Comparison of ENCODE assay signal across 8 cellular contexts in genomic region chr10:31926765-31927596, GRCh38. TPM values are rescaled to one million over a fixed set of nuclear protein-coding genes. Genes with fewer than 3 reads are reported as not detected.
DNase-seq lines count a peak whose midpoint lies in the region; ATAC-seq and TF ChIP-seq lines count a peak whose summit lies in the region.

No MANE protein-coding gene starts in this region.

- TF ChIP-seq CTCF in Loucy (conservative IDR thresholded peaks at IDR 0.05; ENCODE audit: low read length) (no peak), chondrocyte (IDR thresholded peaks at IDR 0.05) (no peak)

- H3K4me2 ChIP-seq in Loucy (ENCODE audit: low read depth, low read length, poor library complexity, severe bottlenecking): peak overlapping the region; percentile 96

- peak overlapping the region; percentile 93 for H3K4me3 ChIP-seq in Loucy (ENCODE audit: low read length, poor library complexity, severe bottlenecking)
- peak overlapping the region; percentile 90 for H3K4me3 ChIP-seq in naive thymus-derived CD4-positive, alpha-beta T cell (ENCODE audit: low read length)

- H4K20me1 ChIP-seq in Loucy (ENCODE audit: insufficient read depth, low read length, poor library complexity, severe bottlenecking): peaks cover 39% of the 10 kb centered on the region

- in situ Hi-C loops in Caki2 (cut with HindIII; ENCODE audit: low pct_unique_long_range_greater_than_20kb, low sequenced_read_pairs): no loop called here

- H3K27ac Mint-ChIP-seq in chondrocyte (ENCODE audit: unreplicated experiment): peak overlapping the region; percentile 88
- peak overlapping the region; percentile 62 to 93 (median 86) for H3K27ac Mint-ChIP-seq in naive thymus-derived CD4-positive, alpha-beta T cell

- no peaks in the 10 kb centered on the region; the same call in 1 of the 2 replicates for H3K36me3 ChIP-seq in Loucy (ENCODE audit: insufficient read depth, low read length)
- peaks cover 0 to 11% (median 0%) of the 10 kb centered on the region in 3 experiments for H3K36me3 ChIP-seq in naive thymus-derived CD4-positive, alpha-beta T cell (ENCODE audit: control insufficient read depth in 2 of 3, insufficient read depth in 3 of 3, low read length in 3 of 3)

- peak overlapping the region; percentile 73; the same call in 1 of the 2 replicates for H2AFZ ChIP-seq in Loucy (ENCODE audit: low read length)

- no peaks in the 10 kb centered on the region for H3K27me3 Mint-ChIP-seq in chondrocyte (ENCODE audit: low read depth)
- peaks cover 0 to 9% (median 0%) of the 10 kb centered on the region in 5 donors for H3K27me3 Mint-ChIP-seq in naive thymus-derived CD4-positive, alpha-beta T cell

- POLR2A ChIA-PET in naive thymus-derived CD4-positive, alpha-beta T cell (lab: Charles Lee): interaction anchor here (1.2 kb wide), 1 partner anchor 8 kb away, joined by 4 read pairs; no protein-coding TSS in a partner anchor

- H3K27me3 ChIP-seq in Loucy (ENCODE audit: insufficient read depth, low read length, poor library complexity, severe bottlenecking): no peaks in the 10 kb centered on the region
- H3K27me3 ChIP-seq in naive thymus-derived CD4-positive, alpha-beta T cell (ENCODE audit: control insufficient read depth in 2 of 2, insufficient read depth in 2 of 2, low read length in 2 of 2): no peaks in the 10 kb centered on the region

- H3K79me2 ChIP-seq in Loucy (ENCODE audit: insufficient read depth, low read length): peaks cover 54% of the 10 kb centered on the region

- no peaks in the 10 kb centered on the region for H3K9me3 Mint-ChIP-seq in chondrocyte (ENCODE audit: low read depth)
- no peaks in the 10 kb centered on the region for H3K9me3 Mint-ChIP-seq in naive thymus-derived CD4-positive, alpha-beta T cell

- no peak for ATAC-seq in naive thymus-derived CD4-positive, alpha-beta T cell
- ATAC-seq in GM21619 (IDR thresholded peaks at IDR 0.05; ENCODE audit: unreplicated experiment): no peak

- peak overlapping the region; percentile 86 for H3K4me3 Mint-ChIP-seq in chondrocyte (ENCODE audit: unreplicated experiment)
- peak overlapping the region; percentile 73 to 95 (median 92) for H3K4me3 Mint-ChIP-seq in naive thymus-derived CD4-positive, alpha-beta T cell

- CTCF ChIA-PET in naive thymus-derived CD4-positive, alpha-beta T cell (lab: Charles Lee): no interaction called here

- no peaks in the 10 kb centered on the region for H3K36me3 Mint-ChIP-seq in chondrocyte (ENCODE audit: low read depth)
- H3K36me3 Mint-ChIP-seq in naive thymus-derived CD4-positive, alpha-beta T cell: peaks cover 0 to 2% (median 0%) of the 10 kb centered on the region in 5 donors

- DNase-seq in Caki2 (ENCODE audit: low read depth): peak; percentile 45
- DNase-seq in chondrocyte (ENCODE audit: low spot score): no peak
- DNase-seq in naive thymus-derived CD4-positive, alpha-beta T cell: no peak
- no peak for DNase-seq in NCI-H524 (lab: John Stamatoyannopoulos, UW)
- no peak for DNase-seq in activated effector memory CD4-positive, alpha-beta T cell treated with Interleukin-2 at 50 U/mL for 16 hours
- DNase-seq in NCI-H2081 (lab: John Stamatoyannopoulos, UW): no peak

- H3K4me1 ChIP-seq in Loucy (ENCODE audit: insufficient read depth, low read length, poor library complexity, severe bottlenecking): peaks cover 53% of the 10 kb centered on the region
- H3K4me1 ChIP-seq in naive thymus-derived CD4-positive, alpha-beta T cell (ENCODE audit: control insufficient read depth in 2 of 2, insufficient read depth in 2 of 2, low read length in 2 of 2): peaks cover 10% of the 10 kb centered on the region in 2 donors

- H3K9me3 ChIP-seq in Loucy (ENCODE audit: insufficient read depth, low read depth, low read length): no peaks in the 10 kb centered on the region
- H3K9me3 ChIP-seq in naive thymus-derived CD4-positive, alpha-beta T cell (ENCODE audit: control insufficient read depth in 2 of 3, low read length in 3 of 3): no peaks in the 10 kb centered on the region

- H3K9ac ChIP-seq in Loucy (ENCODE audit: low read depth, low read length, poor library complexity, severe bottlenecking): peak overlapping the region; percentile 70

- intact Hi-C loops in naive thymus-derived CD4-positive, alpha-beta T cell (cut with micrococcal nuclease): loop anchor here (1.0 to 10.0 kb wide), 12 partner anchors 50 to 1582 kb away; partner anchors contain the start of genes MAP3K8 (in 1 of the 2), MTPAP (in 1 of the 2) and ZNF438 (in 1 of the 2)

- H3K9me2 ChIP-seq in Loucy (replicated peaks; ENCODE audit: low read depth, low read length): no peaks in the 10 kb centered on the region

- H3K27ac ChIP-seq in naive thymus-derived CD4-positive, alpha-beta T cell (ENCODE audit: low read depth, low read length): peak overlapping the region; percentile 84

- H3F3A ChIP-seq in Loucy (ENCODE audit: low read depth): peaks cover 11% of the 10 kb centered on the region; the same call in 1 of the 2 replicates

- peaks cover 34% of the 10 kb centered on the region for H3K4me1 Mint-ChIP-seq in chondrocyte (ENCODE audit: low read depth)
- peaks cover 36 to 67% (median 62%) of the 10 kb centered on the region in 7 donors for H3K4me1 Mint-ChIP-seq in naive thymus-derived CD4-positive, alpha-beta T cell

RNA-seq across cellular contexts. Expression of gene ARHGAP12, which starts 1.6 kb away (rescaled TPM):
- total RNA-seq in Caki2 (2014; rRNA removed; shearing (Covaris generic); ENCODE audit: low replicate concordance): 28.0 and 40.7 TPM in 2 replicates
- 16.5 to 18.1 TPM (median 16.7 TPM) in 3 replicates for total RNA-seq in chondrocyte
- 10 to 100 TPM; 10.6 to 34.6 (median 31.4) TPM for total RNA-seq in naive thymus-derived CD4-positive, alpha-beta T cell
- 10 to 100 TPM; 10.5 to 11.9 TPM for polyA plus RNA-seq in naive thymus-derived CD4-positive, alpha-beta T cell
